ENCODE assay signal across 18 cellular contexts in genomic region chr10:77079902-77080301, GRCh38.
DNase-seq lines count a peak whose midpoint lies in the region; ATAC-seq and TF ChIP-seq lines count a peak whose summit lies in the region.
"Had no signal": no experiment of that assay in that cellular context is flagged by ENCODE, and none has a peak within 500 bp of the region (broad histone marks: within the 10 kb centered on the region; RNA-seq: fewer than 3 reads in every experiment).

No MANE protein-coding gene starts in this region.

- no peaks in the 10 kb centered on the region for H3K4me1 ChIP-seq in effector memory CD4-positive, alpha-beta T cell (ENCODE audit: control insufficient read depth, insufficient read depth, low read length, poor library complexity, severe bottlenecking)
- H3K4me1 ChIP-seq: SJSA1 had no signal

- no peak overlapping the region for H3K4me3 ChIP-seq in effector memory CD4-positive, alpha-beta T cell (ENCODE audit: insufficient read depth, low read depth, low read length, poor library complexity, severe bottlenecking)
- H3K4me3 ChIP-seq: BLaER1 treated with 17β-estradiol and CSF1 and Interleukin-3, amounts not matched to agents 10 nM and 100 nM; SJSA1 had no signal

- H3K9me3 Mint-ChIP-seq in dendritic cell treated with granulocyte-macrophage colony-stimulating factor and Interleukin-4, amounts not matched to agents 40 ng/mL and 50 ng/mL, for 4 days: no peaks in the 10 kb centered on the region
- H3K9me3 Mint-ChIP-seq in nephron: no peaks in the 10 kb centered on the region
- H3K9me3 Mint-ChIP-seq: HFFc6 had no signal

- intact Hi-C loops in dendritic cell treated with granulocyte-macrophage colony-stimulating factor and Interleukin-4, amounts not matched to agents 40 ng/mL and 50 ng/mL, for 4 days (cut with micrococcal nuclease): no loop called here

- no peaks in the 10 kb centered on the region for H3K36me3 ChIP-seq in effector memory CD4-positive, alpha-beta T cell (ENCODE audit: control insufficient read depth, insufficient read depth, low read length)
- H3K36me3 ChIP-seq: SJSA1 had no signal

- peaks cover 43% of the 10 kb centered on the region for H3K4me1 Mint-ChIP-seq in dendritic cell treated with granulocyte-macrophage colony-stimulating factor and Interleukin-4, amounts not matched to agents 40 ng/mL and 50 ng/mL, for 4 days (ENCODE audit: low read depth)
- peaks cover 56% of the 10 kb centered on the region for H3K4me1 Mint-ChIP-seq in nephron

- H3K27me3 ChIP-seq in effector memory CD4-positive, alpha-beta T cell (replicated peaks; ENCODE audit: control insufficient read depth, insufficient read depth, low read length, poor library complexity, severe bottlenecking): no peaks in the 10 kb centered on the region
- H3K27me3 ChIP-seq: BLaER1 treated with 17β-estradiol and CSF1 and Interleukin-3, amounts not matched to agents 10 nM and 100 nM; SJSA1 had no signal

- no peak overlapping the region for H3K4me3 Mint-ChIP-seq in dendritic cell treated with granulocyte-macrophage colony-stimulating factor and Interleukin-4, amounts not matched to agents 40 ng/mL and 50 ng/mL, for 4 days
- H3K4me3 Mint-ChIP-seq in nephron: no peak overlapping the region
- H3K4me3 Mint-ChIP-seq: HFFc6 had no signal

- H3K9me3 ChIP-seq in effector memory CD4-positive, alpha-beta T cell (ENCODE audit: control insufficient read depth, low read length): no peaks in the 10 kb centered on the region
- H3K9me3 ChIP-seq: BLaER1 treated with 17β-estradiol and CSF1 and Interleukin-3, amounts not matched to agents 10 nM and 100 nM; SJSA1 had no signal

- no peak for TF ChIP-seq CTCF in nephron (IDR thresholded peaks at IDR 0.05; ENCODE audit: unreplicated experiment in 3 of 3)

- H3K27ac Mint-ChIP-seq in dendritic cell treated with granulocyte-macrophage colony-stimulating factor and Interleukin-4, amounts not matched to agents 40 ng/mL and 50 ng/mL, for 4 days: peak overlapping the region; percentile 46
- peak overlapping the region in 2 of 3 experiments; percentile 84 to 94 for H3K27ac Mint-ChIP-seq in nephron
- H3K27ac Mint-ChIP-seq: HFFc6 had no signal

- H3K27me3 Mint-ChIP-seq in dendritic cell treated with granulocyte-macrophage colony-stimulating factor and Interleukin-4, amounts not matched to agents 40 ng/mL and 50 ng/mL, for 4 days: peaks cover 10% of the 10 kb centered on the region
- H3K27me3 Mint-ChIP-seq in nephron (ENCODE audit: low read depth): peaks cover 5% of the 10 kb centered on the region

- H3K27ac ChIP-seq in effector memory CD4-positive, alpha-beta T cell (ENCODE audit: insufficient read depth, low read length, poor library complexity, severe bottlenecking): no peak overlapping the region
- H3K27ac ChIP-seq: BLaER1 treated with 17β-estradiol and CSF1 and Interleukin-3, amounts not matched to agents 10 nM and 100 nM; HL-60; KMS-11; RWPE1; SJSA1 had no signal

- no peak for ATAC-seq in HG03135 (IDR thresholded peaks at IDR 0.05; ENCODE audit: unreplicated experiment)
- ATAC-seq in GM21529 (IDR thresholded peaks at IDR 0.05; ENCODE audit: unreplicated experiment): no peak

- H3K36me3 Mint-ChIP-seq in dendritic cell treated with granulocyte-macrophage colony-stimulating factor and Interleukin-4, amounts not matched to agents 40 ng/mL and 50 ng/mL, for 4 days (ENCODE audit: low read depth): no peaks in the 10 kb centered on the region
- H3K36me3 Mint-ChIP-seq in nephron (ENCODE audit: low read depth): no peaks in the 10 kb centered on the region

- DNase-seq in CD1c-positive myeloid dendritic cell (ENCODE audit: extremely low spot score) (peak; percentile 74), NOMO-1 treated with DMSO at 0.1 percent for 48 hours (lab: John Stamatoyannopoulos, UW; ENCODE audit: unreplicated experiment) (peak; percentile 51), hypothalamus (lab: John Stamatoyannopoulos, UW) (no peak)
- DNase-seq in effector memory CD4-positive, alpha-beta T cell: no peak
- DNase-seq: DMS79 treated with DMSO at 0.1 percent for 48 hours, HFFc6, NCI-H1105 treated with DMSO at 0.1 percent for 48 hours, NCI-H1694 treated with DMSO at 0.1 percent for 48 hours, SW 1271 had no signal

Comparison
In these comparisons a context has a peak if more than half of its experiments do, and no peak if none do; other contexts are left out.
1. DNase-seq: peak in CD1c-positive myeloid dendritic cell (single experiment) and NOMO-1 treated with DMSO at 0.1 percent for 48 hours (single experiment); none in effector memory CD4-positive, alpha-beta T cell (0 of 3) and hypothalamus (0 of 51).